10 cellular contexts compared by ENCODE assay signal in the genomic region with DNA sequence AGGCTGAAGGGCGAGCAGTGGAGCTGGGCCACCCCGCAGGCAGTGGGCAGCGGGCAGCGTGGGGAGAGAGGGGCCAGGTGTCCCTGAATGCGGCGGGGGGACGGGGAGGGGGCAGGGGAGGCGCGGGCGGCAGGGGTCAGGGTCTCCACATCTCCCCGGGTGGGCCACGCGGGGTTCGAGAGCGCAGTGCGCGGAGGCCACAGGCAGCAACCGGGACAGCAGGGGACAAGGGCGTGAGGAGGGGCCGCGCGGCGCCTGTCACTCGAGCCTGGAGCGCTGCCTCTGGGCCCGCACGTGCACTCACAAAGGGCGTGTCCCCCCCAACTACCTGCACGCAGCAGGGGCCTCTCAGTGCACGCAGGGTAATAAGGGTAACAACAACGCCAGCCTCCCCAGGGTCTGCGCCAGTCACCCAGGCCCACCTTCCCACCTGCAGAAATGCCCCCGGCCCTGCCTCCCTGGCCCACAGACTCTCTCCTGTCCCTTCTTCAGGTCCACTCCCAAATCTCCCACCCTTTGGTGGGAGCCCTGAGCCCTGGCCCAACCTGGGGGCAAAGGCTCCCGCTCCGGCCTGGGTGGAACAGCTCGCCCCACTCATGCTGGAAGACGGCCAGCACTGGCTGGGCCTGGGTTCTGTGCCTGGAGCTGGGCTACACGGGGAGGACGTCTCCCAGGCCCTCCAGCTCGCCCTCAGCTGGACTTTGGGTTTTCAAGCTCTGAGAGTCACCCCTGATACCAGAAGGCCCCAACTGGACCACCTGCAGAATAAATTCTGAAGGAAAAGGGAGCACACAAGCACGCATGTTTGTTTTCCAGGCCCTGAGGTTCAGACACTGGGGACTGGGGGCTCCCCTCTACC. TPM values are rescaled to one million over a fixed set of nuclear protein-coding genes. Genes with fewer than 3 reads are reported as not detected.
DNase-seq lines count a peak whose midpoint lies in the region.
"Had no signal": no experiment of that assay in that cellular context is flagged by ENCODE, and none has a peak within 500 bp of the region (broad histone marks: within the 10 kb centered on the region; RNA-seq: fewer than 3 reads in every experiment).

No MANE protein-coding gene starts in this region.

- no peaks in the 10 kb centered on the region for H3K27me3 ChIP-seq in muscle layer of colon (ENCODE audit: control insufficient read depth in 1 of 2, insufficient read depth in 2 of 2, low read length in 2 of 2)

- peak overlapping the region; percentile 34 for H3K27ac ChIP-seq in muscle layer of colon (ENCODE audit: low read depth, low read length)
- no peak overlapping the region for H3K27ac ChIP-seq in urinary bladder (ENCODE audit: low read depth)

- H3K9ac ChIP-seq in muscle layer of colon (ENCODE audit: low read length): no peak overlapping the region

- CTCF ChIA-PET in activated naive CD4-positive, alpha-beta T cell treated with anti-CD3 and anti-CD28 coated beads for 36 hours (lab: Charles Lee): no interaction called here

- no peaks in the 10 kb centered on the region for H3K9me3 ChIP-seq in muscle layer of colon (ENCODE audit: low read length)
- H3K9me3 ChIP-seq: Caco-2 had no signal

- H3K4me1 ChIP-seq in muscle layer of colon (ENCODE audit: insufficient read depth, low read length) (peaks cover 7% of the 10 kb centered on the region), urinary bladder (ENCODE audit: insufficient read depth) (peaks cover 3% of the 10 kb centered on the region)

- peak; percentile 8 for DNase-seq in activated naive CD4-positive, alpha-beta T cell treated with anti-CD3 and anti-CD28 coated beads for 36 hours
- no peak for DNase-seq in activated naive CD4-positive, alpha-beta T cell (lab: John Stamatoyannopoulos, UW)
- DNase-seq in NCI-H2171 (lab: John Stamatoyannopoulos, UW): no peak
- no peak for DNase-seq in COR-L47 (lab: John Stamatoyannopoulos, UW)
- no peak for DNase-seq in HT-29 (ENCODE audit: low spot score)

- H3K4me3 ChIP-seq in muscle layer of colon (ENCODE audit: low read depth in 1 of 2, low read length in 2 of 2) (peak overlapping the region; percentile 50 to 71), urinary bladder (ENCODE audit: low read depth, low read length) (peak overlapping the region; percentile 60)

- intact Hi-C loops in activated naive CD4-positive, alpha-beta T cell treated with anti-CD3 and anti-CD28 coated beads for 36 hours (cut with micrococcal nuclease): loop anchor here (2.0 kb wide), 1 partner anchor 48 kb away; no protein-coding TSS in a partner anchor
- intact Hi-C loops in dendritic cell treated with granulocyte-macrophage colony-stimulating factor and Interleukin-4, amounts not matched to agents 40 ng/mL and 50 ng/mL, for 4 days (cut with micrococcal nuclease): no loop called here

- no peaks in the 10 kb centered on the region for H3K27me3 Mint-ChIP-seq in activated naive CD4-positive, alpha-beta T cell treated with anti-CD3 and anti-CD28 coated beads for 36 hours (ENCODE audit: low read depth)
- peaks cover 18% of the 10 kb centered on the region for H3K27me3 Mint-ChIP-seq in dendritic cell treated with granulocyte-macrophage colony-stimulating factor and Interleukin-4, amounts not matched to agents 40 ng/mL and 50 ng/mL, for 4 days

- 46% methylated on average over 41 of the region's 41 CpGs for WGBS in urinary bladder

- H3K36me3 ChIP-seq in muscle layer of colon (ENCODE audit: insufficient read depth, low read length): no peaks in the 10 kb centered on the region
- H3K36me3 ChIP-seq in urinary bladder (ENCODE audit: insufficient read depth): no peaks in the 10 kb centered on the region

- peaks cover 5% of the 10 kb centered on the region for H3K9me3 Mint-ChIP-seq in activated naive CD4-positive, alpha-beta T cell treated with anti-CD3 and anti-CD28 coated beads for 36 hours
- H3K9me3 Mint-ChIP-seq in dendritic cell treated with granulocyte-macrophage colony-stimulating factor and Interleukin-4, amounts not matched to agents 40 ng/mL and 50 ng/mL, for 4 days: peaks cover 10% of the 10 kb centered on the region

- no peaks in the 10 kb centered on the region for H3K36me3 Mint-ChIP-seq in activated naive CD4-positive, alpha-beta T cell treated with anti-CD3 and anti-CD28 coated beads for 36 hours (ENCODE audit: low read depth)
- H3K36me3 Mint-ChIP-seq in dendritic cell treated with granulocyte-macrophage colony-stimulating factor and Interleukin-4, amounts not matched to agents 40 ng/mL and 50 ng/mL, for 4 days (ENCODE audit: low read depth): peaks cover 9% of the 10 kb centered on the region

- H3K4me1 Mint-ChIP-seq in activated naive CD4-positive, alpha-beta T cell treated with anti-CD3 and anti-CD28 coated beads for 36 hours (ENCODE audit: low read depth): peaks cover 9% of the 10 kb centered on the region
- H3K4me1 Mint-ChIP-seq in dendritic cell treated with granulocyte-macrophage colony-stimulating factor and Interleukin-4, amounts not matched to agents 40 ng/mL and 50 ng/mL, for 4 days (ENCODE audit: low read depth): peaks cover 18% of the 10 kb centered on the region

- peak overlapping the region; percentile 59 for H3K4me3 Mint-ChIP-seq in activated naive CD4-positive, alpha-beta T cell treated with anti-CD3 and anti-CD28 coated beads for 36 hours
- peak overlapping the region; percentile 65 for H3K4me3 Mint-ChIP-seq in dendritic cell treated with granulocyte-macrophage colony-stimulating factor and Interleukin-4, amounts not matched to agents 40 ng/mL and 50 ng/mL, for 4 days

- H3K27ac Mint-ChIP-seq in activated naive CD4-positive, alpha-beta T cell treated with anti-CD3 and anti-CD28 coated beads for 36 hours: no peak overlapping the region
- no peak overlapping the region for H3K27ac Mint-ChIP-seq in dendritic cell treated with granulocyte-macrophage colony-stimulating factor and Interleukin-4, amounts not matched to agents 40 ng/mL and 50 ng/mL, for 4 days

RNA-seq across cellular contexts. Expression of a gene that starts 53.2 kb away (rescaled TPM):
- total RNA-seq in activated naive CD4-positive, alpha-beta T cell treated with anti-CD3 and anti-CD28 coated beads for 36 hours: 1 to 10 TPM; 5.3 to 6.2 TPM
- 6.3 TPM for total RNA-seq in urinary bladder
- 8.4 TPM for polyA plus RNA-seq in urinary bladder
- 0.26 and 2.0 TPM in 2 replicates for total RNA-seq in HT-29 (2014; rRNA removed; shearing (Covaris generic))

RNA-seq across cellular contexts. Expression of a gene that starts 53.5 kb away (rescaled TPM):
- not detected for total RNA-seq in activated naive CD4-positive, alpha-beta T cell treated with anti-CD3 and anti-CD28 coated beads for 36 hours
- not detected for total RNA-seq in urinary bladder
- 0.06 TPM for polyA plus RNA-seq in urinary bladder
- not detected in 2 replicates for total RNA-seq in HT-29 (2014; rRNA removed; shearing (Covaris generic))
- total RNA-seq: Caco-2 had no signal
- polyA plus RNA-seq: neural cell had no signal
